ENCODE assay signal across 15 cellular contexts in genomic region chr10:90306187-90306586, GRCh38.
DNase-seq lines count a peak whose midpoint lies in the region; ATAC-seq and TF ChIP-seq lines count a peak whose summit lies in the region.
"Had no signal": no experiment of that assay in that cellular context is flagged by ENCODE, and none has a peak within 500 bp of the region (broad histone marks: within the 10 kb centered on the region; RNA-seq: fewer than 3 reads in every experiment).

No MANE protein-coding gene starts in this region.

- no peaks in the 10 kb centered on the region for H3K36me3 Mint-ChIP-seq in chondrocyte (ENCODE audit: low read depth)
- H3K36me3 Mint-ChIP-seq: immature natural killer cell had no signal

- H3K4me1 Mint-ChIP-seq in chondrocyte (ENCODE audit: low read depth), result peaks cover 31% of the 10 kb centered on the region
- H3K4me1 Mint-ChIP-seq: immature natural killer cell; stimulated activated naive CD8-positive, alpha-beta T cell treated with anti-CD3 and anti-CD28 coated beads, Interleukin-15, amount 100 ng/mL, for 72 hours had no signal

- peak overlapping the region; percentile 80 for H3K27ac Mint-ChIP-seq in chondrocyte (ENCODE audit: unreplicated experiment)
- H3K27ac Mint-ChIP-seq: GM23338; immature natural killer cell; stimulated activated naive CD8-positive, alpha-beta T cell treated with anti-CD3 and anti-CD28 coated beads, Interleukin-15, amount 100 ng/mL, for 72 hours; T-helper 2 cell treated with Interferon-gamma antibody and Interleukin-4, amounts not matched to agents 5 μg/mL and 100 μg/mL, for 36 hours had no signal

- TF ChIP-seq CTCF in chondrocyte (IDR thresholded peaks at IDR 0.05), result no peak

- peaks cover 5% of the 10 kb centered on the region for H3K27me3 Mint-ChIP-seq in chondrocyte (ENCODE audit: low read depth)

- no peak for ATAC-seq in GM18858 (IDR thresholded peaks at IDR 0.05; ENCODE audit: unreplicated experiment)
- ATAC-seq in GM18907 (IDR thresholded peaks at IDR 0.05; ENCODE audit: unreplicated experiment), result no peak
- ATAC-seq: GM23338; stimulated activated naive CD8-positive, alpha-beta T cell treated with anti-CD3 and anti-CD28 coated beads, Interleukin-15, amount 100 ng/mL, for 72 hours had no signal

- peaks cover 9% of the 10 kb centered on the region for H3K9me3 Mint-ChIP-seq in chondrocyte (ENCODE audit: low read depth)
- H3K9me3 Mint-ChIP-seq: stimulated activated naive CD8-positive, alpha-beta T cell treated with anti-CD3 and anti-CD28 coated beads, Interleukin-15, amount 100 ng/mL, for 72 hours; T-helper 2 cell treated with Interferon-gamma antibody and Interleukin-4, amounts not matched to agents 5 μg/mL and 100 μg/mL, for 36 hours had no signal

- DNase-seq in DMS53 treated with DMSO at 0.1 percent for 48 hours (lab: John Stamatoyannopoulos, UW; ENCODE audit: unreplicated experiment) (peak; percentile 38), NCI-H226 (peak; percentile 5), chondrocyte (ENCODE audit: low spot score) (no peak), left kidney (ENCODE audit: low read depth, low spot score) (peak; percentile 71), NCI-H187 (lab: John Stamatoyannopoulos, UW) (no peak)
- DNase-seq in activated CD4-positive, alpha-beta T cell treated with anti-CD3 and anti-CD28 coated beads for 1 hour, result no peak
- DNase-seq: activated naive CD4-positive, alpha-beta T cell; esophagus squamous epithelium; immature natural killer cell; right cardiac atrium; stimulated activated naive CD8-positive, alpha-beta T cell treated with anti-CD3 and anti-CD28 coated beads, Interleukin-15, amount 100 ng/mL, for 72 hours had no signal

- no peak overlapping the region for H3K4me3 Mint-ChIP-seq in chondrocyte (ENCODE audit: unreplicated experiment)
- H3K4me3 Mint-ChIP-seq: GM23338; immature natural killer cell; stimulated activated naive CD8-positive, alpha-beta T cell treated with anti-CD3 and anti-CD28 coated beads, Interleukin-15, amount 100 ng/mL, for 72 hours; T-helper 2 cell treated with Interferon-gamma antibody and Interleukin-4, amounts not matched to agents 5 μg/mL and 100 μg/mL, for 36 hours had no signal

Comparison
In these comparisons a context has a peak if more than half of its experiments do, and no peak if none do; other contexts are left out.
1. DNase-seq: peak in DMS53 treated with DMSO at 0.1 percent for 48 hours (single experiment), NCI-H226 (single experiment) and left kidney (single experiment); none in chondrocyte (single experiment), activated CD4-positive, alpha-beta T cell treated with anti-CD3 and anti-CD28 coated beads for 1 hour (single experiment) and NCI-H187 (0 of 2).